ENCODE assay signal across 25 cellular contexts in the genomic region with DNA sequence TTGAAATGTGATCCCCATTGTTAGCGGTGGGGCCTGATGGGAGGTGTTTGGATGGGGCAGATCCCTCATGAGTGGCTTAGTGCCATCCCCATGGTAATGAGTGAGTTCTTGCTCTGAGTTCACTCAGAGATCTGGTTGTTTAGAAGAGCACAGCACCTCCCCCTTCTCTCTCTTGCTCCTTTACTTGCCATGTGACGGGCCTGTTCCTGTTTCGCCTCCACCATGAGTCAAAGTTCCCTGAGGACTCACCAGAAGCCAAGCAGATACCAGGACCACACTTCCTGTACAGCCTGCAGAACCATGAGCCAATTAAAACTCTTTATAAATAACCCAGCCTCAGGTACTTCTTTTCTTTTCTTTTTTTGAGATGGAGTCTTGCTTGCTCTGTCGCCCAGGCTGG.
"Had no signal": no experiment of that assay in that cellular context is flagged by ENCODE, and none has a peak within 500 bp of the region (broad histone marks: within the 10 kb centered on the region; RNA-seq: fewer than 3 reads in every experiment).

No MANE protein-coding gene starts in this region.

- ATAC-seq: esophagus mucosa; foreskin keratinocyte; naive thymus-derived CD4-positive, alpha-beta T cell had no signal

- H3K27me3 Mint-ChIP-seq: activated B cell treated with CpG ODN at 0.5 μM for 24 hours; activated T-cell treated with anti-CD3 and anti-CD28 coated beads, Interleukin-2, amount 50 U/mL, for 24 hours had no signal

- H3K27me3 ChIP-seq: brain microvascular endothelial cell, heart right ventricle, spleen, suprapubic skin, tibial artery had no signal

- H3K9me3 ChIP-seq: psoas muscle, spleen, suprapubic skin, tibial artery had no signal

- DNase-seq: activated B cell treated with CpG ODN at 0.5 μM for 24 hours; activated CD4-positive, alpha-beta T cell treated with anti-CD3 and anti-CD28 coated beads, Interleukin-2, amount 50 U/mL, for 4 hours; activated CD8-positive, alpha-beta memory T cell treated with anti-CD3 and anti-CD28 coated beads for 24 hours; activated CD8-positive, alpha-beta memory T cell treated with anti-CD3 and anti-CD28 coated beads, Interleukin-2, amount 50 U/mL, for 48 hours; activated gamma-delta T cell treated with Interleukin-2 at 50 U/mL for 16 hours; activated naive CD4-positive, alpha-beta T cell treated with anti-CD3 and anti-CD28 coated beads, Interleukin-2, amount 50 U/mL, for 16 hours; activated T-cell treated with anti-CD3 and anti-CD28 coated beads, Interleukin-2, amount 50 U/mL, for 24 hours; amniotic stem cell; brain microvascular endothelial cell; caudate nucleus; endodermal cell; foreskin keratinocyte; heart right ventricle; kidney glomerular epithelial cell; mammary epithelial cell; midbrain; naive thymus-derived CD4-positive, alpha-beta T cell; nucleus accumbens; psoas muscle; spleen; stimulated activated naive CD4-positive, alpha-beta T cell had no signal

- H3K4me3 ChIP-seq: heart right ventricle, psoas muscle, spleen, suprapubic skin, tibial artery had no signal

- H3K4me3 Mint-ChIP-seq: activated B cell treated with CpG ODN at 0.5 μM for 24 hours; activated T-cell treated with anti-CD3 and anti-CD28 coated beads, Interleukin-2, amount 50 U/mL, for 24 hours; endodermal cell; naive thymus-derived CD4-positive, alpha-beta T cell had no signal

- H3K4me1 Mint-ChIP-seq: activated B cell treated with CpG ODN at 0.5 μM for 24 hours, endodermal cell had no signal

- H3K27ac Mint-ChIP-seq: activated B cell treated with CpG ODN at 0.5 μM for 24 hours; activated T-cell treated with anti-CD3 and anti-CD28 coated beads, Interleukin-2, amount 50 U/mL, for 24 hours; endodermal cell had no signal

- H3K4me1 ChIP-seq: foreskin keratinocyte, parathyroid adenoma had no signal

- H3K9me3 Mint-ChIP-seq: activated B cell treated with CpG ODN at 0.5 μM for 24 hours, endodermal cell had no signal

- H3K27ac ChIP-seq: brain microvascular endothelial cell, foreskin keratinocyte, parathyroid adenoma, psoas muscle, spleen, suprapubic skin had no signal
